ENCODE assay signal across 23 cellular contexts in the genomic region with DNA sequence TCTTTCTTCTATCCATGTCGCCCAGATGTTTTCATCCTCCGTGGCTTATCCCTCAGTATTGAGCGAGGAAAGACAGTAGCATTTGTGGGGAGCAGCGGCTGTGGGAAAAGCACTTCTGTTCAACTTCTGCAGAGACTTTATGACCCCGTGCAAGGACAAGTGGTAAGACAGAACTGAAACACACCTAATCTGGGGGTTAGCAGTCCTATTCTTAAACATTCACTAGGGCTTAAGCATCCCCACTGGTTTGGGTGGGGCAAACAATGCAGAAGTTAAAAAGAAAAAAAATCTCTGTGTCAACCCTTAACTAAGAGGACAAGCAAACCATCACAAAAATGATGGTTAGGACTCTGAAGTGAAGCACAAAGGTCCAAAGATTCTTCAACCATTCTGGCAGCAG. TPM values are rescaled to one million over a fixed set of nuclear protein-coding genes. Genes with fewer than 3 reads are reported as not detected.
DNase-seq lines count a peak whose midpoint lies in the region; ATAC-seq and TF ChIP-seq lines count a peak whose summit lies in the region.
"Had no signal": no experiment of that assay in that cellular context is flagged by ENCODE, and none has a peak within 500 bp of the region (broad histone marks: within the 10 kb centered on the region; RNA-seq: fewer than 3 reads in every experiment).

No MANE protein-coding gene starts in this region.

- TF ChIP-seq EP300 in SK-N-SH (IDR thresholded peaks at IDR 0.05; ENCODE audit: borderline replicate concordance in 1 of 2, low read depth in 1 of 2, low read length in 1 of 2), result no peak

- H3K4me3 ChIP-seq in Caco-2 (ENCODE audit: low read depth, low read length) (no peak overlapping the region), OCI-LY3 (ENCODE audit: low read length) (no peak overlapping the region), SK-N-SH (ENCODE audit: low read depth in 2 of 2, low read length in 1 of 2) (no peak overlapping the region)
- H3K4me3 ChIP-seq: Peyer's patch, SK-N-MC had no signal

- no peaks in the 10 kb centered on the region for H3F3A ChIP-seq in SK-N-SH (replicated peaks; ENCODE audit: insufficient read depth)

- TF ChIP-seq RAD21 in SK-N-SH (IDR thresholded peaks at IDR 0.05; ENCODE audit: low read length), result no peak

- H3K27ac Mint-ChIP-seq in Caco-2 (ENCODE audit: unreplicated experiment), result peak overlapping the region; percentile 77
- no peak overlapping the region for H3K27ac Mint-ChIP-seq in activated naive CD4-positive, alpha-beta T cell treated with anti-CD3 and anti-CD28 coated beads for 36 hours
- H3K27ac Mint-ChIP-seq: CD4-positive, alpha-beta memory T cell; T-cell had no signal

- peak overlapping the region; percentile 21 for H3K4me3 Mint-ChIP-seq in Caco-2 (ENCODE audit: unreplicated experiment)
- no peak overlapping the region for H3K4me3 Mint-ChIP-seq in activated naive CD4-positive, alpha-beta T cell treated with anti-CD3 and anti-CD28 coated beads for 36 hours
- H3K4me3 Mint-ChIP-seq: CD4-positive, alpha-beta memory T cell; H9; T-cell had no signal

- intact Hi-C loops in Caco-2 (cut with micrococcal nuclease; ENCODE audit: unreplicated experiment), result no loop called here
- intact Hi-C loops in activated naive CD4-positive, alpha-beta T cell treated with anti-CD3 and anti-CD28 coated beads for 36 hours (cut with micrococcal nuclease), result no loop called here

- peaks cover 48% of the 10 kb centered on the region for H3K4me1 Mint-ChIP-seq in Caco-2 (ENCODE audit: low read depth, unreplicated experiment)
- H3K4me1 Mint-ChIP-seq in activated naive CD4-positive, alpha-beta T cell treated with anti-CD3 and anti-CD28 coated beads for 36 hours (ENCODE audit: low read depth), result no peaks in the 10 kb centered on the region
- H3K4me1 Mint-ChIP-seq: CD4-positive, alpha-beta memory T cell; T-cell had no signal

- BruUV-seq in Caco-2 (replicated peaks; lab: Mats Ljungman, UMichigan), result no TSS peak

- H3K27ac ChIP-seq in OCI-LY3 (ENCODE audit: low read length), result no peak overlapping the region
- H3K27ac ChIP-seq in SK-N-SH (ENCODE audit: low read depth in 2 of 2, low read length in 1 of 2), result no peak overlapping the region
- H3K27ac ChIP-seq: 22Rv1, Peyer's patch, SK-N-MC had no signal

- H3K9me2 ChIP-seq in SK-N-SH, result no peaks in the 10 kb centered on the region; the same call in 1 of the 2 replicates

- ATAC-seq in GM19324 (IDR thresholded peaks at IDR 0.05; ENCODE audit: low FRiP score, unreplicated experiment) (peak; percentile 46), HG02798 (IDR thresholded peaks at IDR 0.05; ENCODE audit: poor library complexity, unreplicated experiment) (peak; percentile 53)
- ATAC-seq: T-cell had no signal

- H3K27me3 ChIP-seq in Caco-2 (replicated peaks; ENCODE audit: control insufficient read depth, insufficient read depth, low read length), result no peaks in the 10 kb centered on the region
- H3K27me3 ChIP-seq in OCI-LY3 (ENCODE audit: low read depth, low read length), result no peaks in the 10 kb centered on the region
- H3K27me3 ChIP-seq in SK-N-SH (ENCODE audit: insufficient read depth), result peaks cover 29% of the 10 kb centered on the region; the same call in 1 of the 2 replicates
- H3K27me3 ChIP-seq: Peyer's patch had no signal

- POLR2A ChIA-PET in Caco-2 (lab: Charles Lee) (no interaction called here), SK-N-SH (lab: Yijun Ruan, JAX) (no interaction called here)

- H3K9ac ChIP-seq in OCI-LY3 (ENCODE audit: low read length) (no peak overlapping the region), SK-N-SH (no peak overlapping the region)

- H2AFZ ChIP-seq in OCI-LY3 (ENCODE audit: low read depth, low read length) (no peak overlapping the region), SK-N-SH (ENCODE audit: low read depth) (no peak overlapping the region)

- H3K36me3 ChIP-seq in Caco-2 (ENCODE audit: control insufficient read depth, insufficient read depth, low read length), result no peaks in the 10 kb centered on the region
- H3K36me3 ChIP-seq in OCI-LY3 (replicated peaks; ENCODE audit: low read depth, low read length), result no peaks in the 10 kb centered on the region
- no peaks in the 10 kb centered on the region for H3K36me3 ChIP-seq in SK-N-SH (replicated peaks in 1 of 2; ENCODE audit: control insufficient read depth in 1 of 2, insufficient read depth in 2 of 2, low read length in 1 of 2)
- H3K36me3 ChIP-seq: BE2C, Peyer's patch had no signal

- peaks cover 51% of the 10 kb centered on the region for H3K4me1 ChIP-seq in Caco-2
- peaks cover 8% of the 10 kb centered on the region; the same call in 1 of the 2 replicates for H3K4me1 ChIP-seq in OCI-LY3 (ENCODE audit: low read length)
- H3K4me1 ChIP-seq in SK-N-SH (ENCODE audit: control insufficient read depth in 1 of 2, insufficient read depth in 2 of 2, low read depth in 1 of 2, low read length in 1 of 2), result no peaks in the 10 kb centered on the region
- H3K4me1 ChIP-seq: BE2C had no signal

- H3K79me2 ChIP-seq in OCI-LY3 (ENCODE audit: low read length) (no peaks in the 10 kb centered on the region), SK-N-SH (ENCODE audit: insufficient read depth) (no peaks in the 10 kb centered on the region)

- WGBS in SK-N-SH (ENCODE audit: low lambda C conversion rate), result 2% methylated on average over 5 of the region's 5 CpGs

- CTCF ChIA-PET in Caco-2 (lab: Charles Lee), result no interaction called here
- CTCF ChIA-PET in activated naive CD4-positive, alpha-beta T cell treated with anti-CD3 and anti-CD28 coated beads for 36 hours (lab: Charles Lee), result no interaction called here
- CTCF ChIA-PET in SK-N-SH (lab: Yijun Ruan, JAX), result no interaction called here

- no peak for DNase-seq in Caco-2
- no peak for DNase-seq in activated naive CD4-positive, alpha-beta T cell treated with anti-CD3 and anti-CD28 coated beads for 36 hours
- DNase-seq in DMS 273 treated with DMSO at 0.1 percent for 48 hours (lab: John Stamatoyannopoulos, UW), result no peak
- DNase-seq in foreskin melanocyte, result no peak
- no peak for DNase-seq in SK-N-SH
- DNase-seq: BE2C; CD4-positive, alpha-beta memory T cell; DMS79; H9; NCI-H1436 treated with DMSO at 0.1 percent for 48 hours; NCI-H2081 treated with DMSO at 0.1 percent for 48 hours; NCI-H2227 treated with DMSO at 0.1 percent for 48 hours; NCI-H524; Peyer's patch; Right ventricle myocardium superior; T-cell; T-helper 9 cell had no signal

- H3K36me3 Mint-ChIP-seq in Caco-2 (ENCODE audit: insufficient read depth, unreplicated experiment), result no peaks in the 10 kb centered on the region
- H3K36me3 Mint-ChIP-seq in activated naive CD4-positive, alpha-beta T cell treated with anti-CD3 and anti-CD28 coated beads for 36 hours (ENCODE audit: low read depth), result no peaks in the 10 kb centered on the region
- H3K36me3 Mint-ChIP-seq: CD4-positive, alpha-beta memory T cell; T-cell had no signal

- H3K27me3 Mint-ChIP-seq in Caco-2 (ENCODE audit: insufficient read depth, unreplicated experiment), result no peaks in the 10 kb centered on the region
- H3K27me3 Mint-ChIP-seq in activated naive CD4-positive, alpha-beta T cell treated with anti-CD3 and anti-CD28 coated beads for 36 hours (ENCODE audit: low read depth), result peaks cover 8% of the 10 kb centered on the region

- no peaks in the 10 kb centered on the region for H3K9me3 ChIP-seq in Caco-2
- no peaks in the 10 kb centered on the region for H3K9me3 ChIP-seq in OCI-LY3 (ENCODE audit: insufficient read depth, low read length)
- no peaks in the 10 kb centered on the region for H3K9me3 ChIP-seq in SK-N-SH
- H3K9me3 ChIP-seq: BE2C, Peyer's patch had no signal

- no peaks in the 10 kb centered on the region for H3K9me3 Mint-ChIP-seq in Caco-2 (ENCODE audit: unreplicated experiment)
- no peaks in the 10 kb centered on the region for H3K9me3 Mint-ChIP-seq in activated naive CD4-positive, alpha-beta T cell treated with anti-CD3 and anti-CD28 coated beads for 36 hours
- H3K9me3 Mint-ChIP-seq: H9, T-cell had no signal

- H3K4me2 ChIP-seq in OCI-LY3 (ENCODE audit: low read length) (peak overlapping the region; percentile 41), SK-N-SH (no peak overlapping the region)

- no peak for TF ChIP-seq CTCF in Caco-2 (IDR thresholded peaks at IDR 0.05; ENCODE audit: insufficient read depth in 1 of 2, low read depth in 1 of 2, low read length in 1 of 2, severe bottlenecking in 1 of 2, unreplicated experiment in 1 of 2)
- no peak for TF ChIP-seq CTCF in OCI-LY3 (IDR thresholded peaks at IDR 0.05; ENCODE audit: low read depth, low read length)
- no peak for TF ChIP-seq CTCF in SK-N-SH (IDR thresholded peaks at IDR 0.05)

- H4K20me1 ChIP-seq in OCI-LY3 (ENCODE audit: insufficient read depth, low read length) (no peaks in the 10 kb centered on the region), SK-N-SH (ENCODE audit: insufficient read depth) (no peaks in the 10 kb centered on the region)

TF ChIP-seq in SK-N-SH, 30 proteins besides CTCF, POLR2A, EP300 and RAD21 (continues in another document):
- TF ChIP-seq RFX5 (IDR thresholded peaks at IDR 0.05; ENCODE audit: low read length) (no peak), GABPA (IDR thresholded peaks at IDR 0.05; ENCODE audit: low read depth) (no peak), RXRA (IDR thresholded peaks at IDR 0.05; ENCODE audit: borderline replicate concordance, low read depth) (no peak), POLR2AphosphoS5 (IDR thresholded peaks at IDR 0.05; ENCODE audit: low read depth, low read length) (no peak), TEAD4 (IDR thresholded peaks at IDR 0.05; ENCODE audit: borderline replicate concordance, insufficient read depth) (no peak), TCF12 (IDR thresholded peaks at IDR 0.05) (no peak)
- TF ChIP-seq, protein P1, sequence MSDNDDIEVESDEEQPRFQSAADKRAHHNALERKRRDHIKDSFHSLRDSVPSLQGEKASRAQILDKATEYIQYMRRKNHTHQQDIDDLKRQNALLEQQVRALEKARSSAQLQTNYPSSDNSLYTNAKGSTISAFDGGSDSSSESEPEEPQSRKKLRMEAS (IDR thresholded peaks at IDR 0.05; ENCODE audit: low read depth), result no peak

RNA-seq across cellular contexts. Expression of a gene that starts 43.8 kb away (rescaled TPM):
- total RNA-seq in Caco-2 (2022), result 13.2 and 13.3 TPM in 2 replicates
- under 1 TPM in 1 of 2 experiments, not detected in 1; 0.07 TPM for total RNA-seq in activated naive CD4-positive, alpha-beta T cell treated with anti-CD3 and anti-CD28 coated beads for 36 hours
- not detected in 2 replicates for polyA plus RNA-seq in SK-N-SH (2012; rRNA removed)
- not detected in 2 replicates for polyA plus RNA-seq in SK-N-SH (2012; cell fraction: cytosol; rRNA removed)
- polyA plus RNA-seq in SK-N-SH (2012; cell fraction: nucleus; rRNA removed), result not detected in 2 replicates
- total RNA-seq: CD4-positive, alpha-beta memory T cell; Right ventricle myocardium superior had no signal
- polyA plus RNA-seq: AG04450; CD4-positive, alpha-beta memory T cell had no signal

Comparison
In these comparisons a context has a peak if more than half of its experiments do, and no peak if none do; other contexts are left out.
1. RNA of a gene that starts 43.8 kb away (total RNA-seq): 13.2 to 13.3 TPM in Caco-2; 0.07 TPM in activated naive CD4-positive, alpha-beta T cell treated with anti-CD3 and anti-CD28 coated beads for 36 hours; every median in the first group is over 10 times any median in the second.